Comparison of ENCODE assay signal across 21 cellular contexts in the genomic region with DNA sequence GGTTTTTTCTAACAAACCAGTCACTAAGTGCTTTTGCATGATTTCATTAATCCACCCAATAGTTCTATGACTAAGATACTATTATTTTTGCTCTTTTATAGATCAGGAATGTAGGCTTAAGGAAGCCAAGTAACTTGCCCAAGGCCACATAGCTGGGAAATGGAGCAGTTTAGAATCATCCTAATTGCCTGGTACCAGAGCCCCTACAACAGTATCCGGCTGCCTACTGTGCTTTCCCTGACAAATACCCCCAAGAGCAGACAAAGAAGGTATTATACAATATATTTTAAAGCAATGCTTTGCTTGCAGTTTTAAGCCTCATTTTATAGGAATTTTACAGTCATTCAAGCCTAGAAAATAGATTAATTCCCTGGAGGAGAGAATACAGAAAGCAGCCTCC. TPM values are rescaled to one million over a fixed set of nuclear protein-coding genes. Genes with fewer than 3 reads are reported as not detected.
DNase-seq lines count a peak whose midpoint lies in the region; ATAC-seq, FAIRE-seq and TF ChIP-seq lines count a peak whose summit lies in the region.
"Had no signal": no experiment of that assay in that cellular context is flagged by ENCODE, and none has a peak within 500 bp of the region (broad histone marks: within the 10 kb centered on the region; RNA-seq: fewer than 3 reads in every experiment).

No MANE protein-coding gene starts in this region.

- POLR2A ChIA-PET in A549 (lab: Yijun Ruan, JAX) = no interaction called here

- DNase-seq in A549 (ENCODE audit: low read depth in 1 of 2, low spot score in 1 of 2) = no peak
- peak; percentile 30 for DNase-seq in EL
- DNase-seq in SK-N-MC (ENCODE audit: low read depth, low spot score) = peak; percentile 98
- DNase-seq in foreskin melanocyte = peak; percentile 74
- DNase-seq in stimulated activated CD4-positive, alpha-beta T cell treated with anti-CD3 and anti-CD28 coated beads, Interleukin-2, amount 100 ng/mL, for 48 hours = no peak
- DNase-seq in NCI-H1436 (lab: John Stamatoyannopoulos, UW) = no peak
- no peak for DNase-seq in stimulated activated CD4-positive, alpha-beta T cell treated with anti-CD3 and anti-CD28 coated beads, Interleukin-12 subunit alpha, Interleukin-12 subunit beta, amount 100 ng/mL, for 4 hours
- no peak for DNase-seq in SW480 (ENCODE audit: low spot score)
- DNase-seq: AML-193, Caco-2, DMS153, MG63, NCI-H1092 treated with DMSO at 0.1 percent for 48 hours, NCI-H1694, NCI-H2107, NCI-H2227 treated with DMSO at 0.1 percent for 48 hours, NCI-H524 treated with DMSO at 0.1 percent for 48 hours, Peyer's patch, SHP77 treated with DMSO at 0.1 percent for 48 hours had no signal

- CTCF ChIA-PET in A549 (lab: Yijun Ruan, JAX) = interaction anchor here (1.0 to 4.4 kb wide), 5 partner anchors 11 to 251 kb away, joined by 3 to 20 read pairs (median 6); no protein-coding TSS in a partner anchor

- peak overlapping the region; percentile 3; the same call in 1 of the 3 replicates for H3K4me2 ChIP-seq in A549

- H3K9me3 ChIP-seq in A549 (no peaks in the 10 kb centered on the region), SK-N-MC (ENCODE audit: low read depth, low read length) (no peaks in the 10 kb centered on the region)
- H3K9me3 ChIP-seq: Caco-2, Peyer's patch had no signal

- TF ChIP-seq EP300 in A549 (IDR thresholded peaks at IDR 0.05) = no peak

- ATAC-seq in A549 = peak in 1 of 2 experiments; percentile 35; a peak in 2 of 6 replicates

- FAIRE-seq in A549 (lab: Jason Lieb, UNC) = no peak
- FAIRE-seq: A204.1, H1 had no signal

- no peak for TF ChIP-seq CTCF in A549 (IDR thresholded peaks at IDR 0.05)

- WGBS in A549 (ENCODE audit: missing lambda C conversion rate) = 88% methylated on average over 1 of the region's 1 CpG

- no peak for TF ChIP-seq POLR2A in A549 (IDR thresholded peaks at IDR 0.05; ENCODE audit: low read length)

- H3K27ac ChIP-seq in A549 (peak overlapping the region in 1 of 2 experiments; percentile 51; a peak in 3 of 6 replicates), SK-N-MC (peak overlapping the region; percentile 93)

- H3K4me1 ChIP-seq in A549 = peaks cover 39% of the 10 kb centered on the region

- H3K9ac ChIP-seq in SK-N-MC (ENCODE audit: insufficient read length) = no peak overlapping the region

- no peaks in the 10 kb centered on the region for H3K36me3 ChIP-seq in SK-N-MC (ENCODE audit: insufficient read depth, low read length)
- H3K36me3 ChIP-seq: MG63, Peyer's patch had no signal

- no peak overlapping the region for H3K4me3 ChIP-seq in A549
- H3K4me3 ChIP-seq in SK-N-MC = peak overlapping the region; percentile 34; the same call in 1 of the 2 replicates
- H3K4me3 ChIP-seq: MG63, Peyer's patch had no signal

- TF ChIP-seq RAD21 in A549 (conservative IDR thresholded peaks at IDR 0.05 in 1 of 2, IDR thresholded peaks at IDR 0.05 in 1 of 2) = no peak

TF ChIP-seq in A549, 52 proteins besides CTCF, POLR2A, EP300 and RAD21:
- TF ChIP-seq FOSL2 (IDR thresholded peaks at IDR 0.05) (no peak), FOSL2 (CRISPR knock-in tag; IDR thresholded peaks at IDR 0.05) (no peak), JUN (IDR thresholded peaks at IDR 0.05) (no peak), HOXB5 (CRISPR knock-in tag; IDR thresholded peaks at IDR 0.05) (no peak), FOXS1 (CRISPR knock-in tag; IDR thresholded peaks at IDR 0.05) (no peak), TP53 (CRISPR knock-in tag; IDR thresholded peaks at IDR 0.05) (no peak), BCL3 (IDR thresholded peaks at IDR 0.05) (no peak), EHF (CRISPR knock-in tag; IDR thresholded peaks at IDR 0.05) (no peak)
- TF ChIP-seq, protein P1, sequence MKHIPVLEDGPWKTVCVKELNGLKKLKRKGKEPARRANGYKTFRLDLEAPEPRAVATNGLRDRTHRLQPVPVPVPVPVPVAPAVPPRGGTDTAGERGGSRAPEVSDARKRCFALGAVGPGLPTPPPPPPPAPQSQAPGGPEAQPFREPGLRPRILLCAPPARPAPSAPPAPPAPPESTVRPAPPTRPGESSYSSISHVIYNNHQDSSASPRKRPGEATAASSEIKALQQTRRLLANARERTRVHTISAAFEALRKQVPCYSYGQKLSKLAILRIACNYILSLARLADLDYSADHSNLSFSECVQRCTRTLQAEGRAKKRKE (CRISPR knock-in tag; IDR thresholded peaks at IDR 0.05; ENCODE audit: low read depth) = no peak
- TF ChIP-seq, protein P2, sequence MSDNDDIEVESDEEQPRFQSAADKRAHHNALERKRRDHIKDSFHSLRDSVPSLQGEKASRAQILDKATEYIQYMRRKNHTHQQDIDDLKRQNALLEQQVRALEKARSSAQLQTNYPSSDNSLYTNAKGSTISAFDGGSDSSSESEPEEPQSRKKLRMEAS (IDR thresholded peaks at IDR 0.05) = no peak

RNA-seq across cellular contexts. Expression of gene RASAL2, which starts 45.5 kb away (rescaled TPM):
- polyA plus RNA-seq in A549 (2011; rRNA removed) (17.6 and 17.8 TPM in 2 replicates), A549 (2017; fragmentation: RNase III; extraction: RNeasy Plus Mini Kit Qiagen cat#74134 plus additional on column Dnase treatment) (6.4 to 7.1 TPM (median 7.0 TPM) in 3 replicates)
- polyA plus RNA-seq in A549 (2012; cell fraction: cytosol; rRNA removed) = 6.5 and 7.0 TPM in 2 replicates
- polyA plus RNA-seq in A549 (2012; cell fraction: nucleus; rRNA removed) = 16.6 and 19.2 TPM in 2 replicates
- polyA minus RNA-seq in A549 (2011; rRNA and poly(A)+ RNA removed) = 38.1 and 46.3 TPM in 2 replicates

Comparison
In these comparisons a context has a peak if more than half of its experiments do, and no peak if none do; other contexts are left out.
1. DNase-seq: peak in EL (single experiment), SK-N-MC (single experiment) and foreskin melanocyte (single experiment); none in A549 (0 of 2), stimulated activated CD4-positive, alpha-beta T cell treated with anti-CD3 and anti-CD28 coated beads, Interleukin-2, amount 100 ng/mL, for 48 hours (0 of 2), NCI-H1436 (single experiment), stimulated activated CD4-positive, alpha-beta T cell treated with anti-CD3 and anti-CD28 coated beads, Interleukin-12 subunit alpha, Interleukin-12 subunit beta, amount 100 ng/mL, for 4 hours (single experiment) and SW480 (single experiment).